14 cellular contexts compared by ENCODE assay signal in the genomic region with DNA sequence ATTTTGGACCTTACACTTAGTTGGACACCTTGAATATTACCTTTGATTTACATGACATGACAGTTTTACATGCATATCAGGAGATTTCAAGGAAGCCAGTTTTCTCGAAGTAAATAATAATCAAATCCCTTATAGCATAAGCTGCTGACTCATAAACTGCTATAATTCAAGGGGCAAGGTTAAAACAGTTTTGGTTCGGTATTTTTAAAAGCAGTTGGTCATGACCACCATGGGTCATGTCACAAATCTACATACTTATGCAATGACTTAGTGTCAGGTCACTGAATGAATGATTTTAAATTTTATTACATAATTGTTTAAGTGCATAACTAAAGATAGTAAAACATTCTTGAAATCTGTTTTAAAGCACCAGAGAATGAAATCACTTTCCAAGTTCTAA.
DNase-seq lines count a peak whose midpoint lies in the region; TF ChIP-seq lines count a peak whose summit lies in the region.
"Had no signal": no experiment of that assay in that cellular context is flagged by ENCODE, and none has a peak within 500 bp of the region (broad histone marks: within the 10 kb centered on the region; RNA-seq: fewer than 3 reads in every experiment).

No MANE protein-coding gene starts in this region.

- H3K27me3 ChIP-seq in mesenchymal stem cell (ENCODE audit: control insufficient read depth in 1 of 2, insufficient read depth in 1 of 2, low read length in 2 of 2): no peaks in the 10 kb centered on the region
- H3K27me3 ChIP-seq: cardiac muscle cell had no signal

- H3K27ac Mint-ChIP-seq in HFFc6: peak overlapping the region; percentile 74
- H3K27ac Mint-ChIP-seq in activated T-helper 2 cell treated with anti-CD3 and anti-CD28 coated beads, Interferon-gamma antibody, Interleukin-2, Interleukin-4, amounts not matched to agents 10 μg/mL and 5 μg/mL and 100 μg/mL, durations not matched to agents 14 hours and 24 hours and 36 hours: no peak overlapping the region
- H3K27ac Mint-ChIP-seq: activated naive CD4-positive, alpha-beta T cell treated with anti-CD3 and anti-CD28 coated beads for 36 hours; T-cell had no signal

- H3K27me3 Mint-ChIP-seq in HFFc6 (ENCODE audit: insufficient read depth): peaks cover 15% of the 10 kb centered on the region
- no peaks in the 10 kb centered on the region for H3K27me3 Mint-ChIP-seq in activated T-helper 2 cell treated with anti-CD3 and anti-CD28 coated beads, Interferon-gamma antibody, Interleukin-2, Interleukin-4, amounts not matched to agents 10 μg/mL and 5 μg/mL and 100 μg/mL, durations not matched to agents 14 hours and 24 hours and 36 hours (ENCODE audit: low read depth)
- H3K27me3 Mint-ChIP-seq: T-cell had no signal

- H3K4me1 Mint-ChIP-seq in HFFc6 (ENCODE audit: low read depth): peaks cover 51% of the 10 kb centered on the region
- no peaks in the 10 kb centered on the region for H3K4me1 Mint-ChIP-seq in activated T-helper 2 cell treated with anti-CD3 and anti-CD28 coated beads, Interferon-gamma antibody, Interleukin-2, Interleukin-4, amounts not matched to agents 10 μg/mL and 5 μg/mL and 100 μg/mL, durations not matched to agents 14 hours and 24 hours and 36 hours (ENCODE audit: low read depth)
- H3K4me1 Mint-ChIP-seq: T-cell had no signal

- no peak overlapping the region for H3K4ac ChIP-seq in mesenchymal stem cell (ENCODE audit: low read depth in 1 of 2, low read length in 2 of 2)

- TF ChIP-seq CTCF in HFFc6 (IDR thresholded peaks at IDR 0.05): no peak
- no peak for TF ChIP-seq CTCF in astrocyte of the spinal cord (IDR thresholded peaks at IDR 0.05; ENCODE audit: low read depth, low read length)

- no peaks in the 10 kb centered on the region for H3K4me1 ChIP-seq in mesenchymal stem cell (ENCODE audit: control insufficient read depth, insufficient read depth, low read depth, low read length)

- no peak overlapping the region for H3K18ac ChIP-seq in mesenchymal stem cell (ENCODE audit: low read depth in 1 of 2, low read length in 2 of 2)

- H3K9ac ChIP-seq in mesenchymal stem cell (ENCODE audit: low read length): no peak overlapping the region

- H3K27ac ChIP-seq in mesenchymal stem cell (ENCODE audit: low read length, poor library complexity, severe bottlenecking): no peak overlapping the region
- H3K27ac ChIP-seq: cardiac muscle cell, PC-9 had no signal

- H2BK15ac ChIP-seq in mesenchymal stem cell (ENCODE audit: low read depth, poor library complexity, severe bottlenecking): no peak overlapping the region

- H2AFZ ChIP-seq in mesenchymal stem cell (ENCODE audit: low read depth, low read length): no peak overlapping the region
- H2AFZ ChIP-seq: PC-9 had no signal

- peaks cover 9 to 89% of the 10 kb centered on the region in 2 experiments for H3K36me3 ChIP-seq in mesenchymal stem cell (ENCODE audit: control insufficient read depth in 1 of 2, insufficient read depth in 2 of 2, low read depth in 1 of 2, low read length in 2 of 2)

- in situ Hi-C loops in astrocyte of the spinal cord (cut with HindIII; ENCODE audit: low sequenced_read_pairs): no loop called here

- peak; percentile 38 for DNase-seq in A172 (ENCODE audit: low spot score)
- DNase-seq in HFFc6: peak; percentile 74
- DNase-seq in astrocyte of the spinal cord (ENCODE audit: low read depth, low spot score): peak; percentile 35
- peak; percentile 22 for DNase-seq in mesenchymal stem cell
- no peak for DNase-seq in stimulated activated CD4-positive, alpha-beta T cell treated with anti-CD3 and anti-CD28 coated beads, Interleukin-15, amount 100 ng/mL, for 24 hours
- DNase-seq in NCI-H2227 treated with DMSO at 0.1 percent for 48 hours (lab: John Stamatoyannopoulos, UW): no peak
- DNase-seq in activated T-helper 2 cell treated with anti-CD3 and anti-CD28 coated beads, Interferon-gamma antibody, Interleukin-2, Interleukin-4, amounts not matched to agents 10 μg/mL and 5 μg/mL and 100 μg/mL, durations not matched to agents 14 hours and 24 hours and 36 hours (ENCODE audit: low spot score): no peak
- DNase-seq in LoVo (ENCODE audit: low spot score): no peak
- DNase-seq: activated naive CD4-positive, alpha-beta T cell treated with anti-CD3 and anti-CD28 coated beads for 36 hours; effector CD8-positive, alpha-beta T cell; PC-9; stimulated activated CD8-positive, alpha-beta memory T cell treated with anti-CD3 and anti-CD28 coated beads, Interleukin-4, amount 100 ng/mL, for 48 hours; T-cell had no signal

- no peak overlapping the region for H2AK5ac ChIP-seq in mesenchymal stem cell (ENCODE audit: low read length, severe bottlenecking)

- H3K79me1 ChIP-seq in mesenchymal stem cell (replicated peaks; ENCODE audit: low read length, poor library complexity, severe bottlenecking): peaks cover 11% of the 10 kb centered on the region

- H3K4me2 ChIP-seq in mesenchymal stem cell (ENCODE audit: low read length, poor library complexity, severe bottlenecking): no peak overlapping the region
- H3K4me2 ChIP-seq: PC-9 had no signal

- H4K8ac ChIP-seq in mesenchymal stem cell (ENCODE audit: low read length): no peak overlapping the region

- intact Hi-C loops in activated T-helper 2 cell treated with anti-CD3 and anti-CD28 coated beads, Interferon-gamma antibody, Interleukin-2, Interleukin-4, amounts not matched to agents 10 μg/mL and 5 μg/mL and 100 μg/mL, durations not matched to agents 14 hours and 24 hours and 36 hours (cut with micrococcal nuclease): no loop called here

- H3K36me3 Mint-ChIP-seq in HFFc6 (ENCODE audit: low read depth): peaks cover 68% of the 10 kb centered on the region
- H3K36me3 Mint-ChIP-seq in activated T-helper 2 cell treated with anti-CD3 and anti-CD28 coated beads, Interferon-gamma antibody, Interleukin-2, Interleukin-4, amounts not matched to agents 10 μg/mL and 5 μg/mL and 100 μg/mL, durations not matched to agents 14 hours and 24 hours and 36 hours (ENCODE audit: low read depth): no peaks in the 10 kb centered on the region
- H3K36me3 Mint-ChIP-seq: T-cell had no signal

- H2BK120ac ChIP-seq in mesenchymal stem cell (ENCODE audit: low read depth, low read length): no peak overlapping the region

- no peak overlapping the region for H4K91ac ChIP-seq in mesenchymal stem cell (ENCODE audit: low read length)

- H2BK12ac ChIP-seq in mesenchymal stem cell (ENCODE audit: low read length in 2 of 2): no peak overlapping the region

- H3K4me3 Mint-ChIP-seq in HFFc6: peak overlapping the region; percentile 56
- no peak overlapping the region for H3K4me3 Mint-ChIP-seq in activated T-helper 2 cell treated with anti-CD3 and anti-CD28 coated beads, Interferon-gamma antibody, Interleukin-2, Interleukin-4, amounts not matched to agents 10 μg/mL and 5 μg/mL and 100 μg/mL, durations not matched to agents 14 hours and 24 hours and 36 hours (ENCODE audit: low read depth)
- H3K4me3 Mint-ChIP-seq: activated naive CD4-positive, alpha-beta T cell treated with anti-CD3 and anti-CD28 coated beads for 36 hours; T-cell had no signal

- no peaks in the 10 kb centered on the region for H3K9me3 Mint-ChIP-seq in HFFc6
- no peaks in the 10 kb centered on the region for H3K9me3 Mint-ChIP-seq in activated T-helper 2 cell treated with anti-CD3 and anti-CD28 coated beads, Interferon-gamma antibody, Interleukin-2, Interleukin-4, amounts not matched to agents 10 μg/mL and 5 μg/mL and 100 μg/mL, durations not matched to agents 14 hours and 24 hours and 36 hours
- H3K9me3 Mint-ChIP-seq: activated naive CD4-positive, alpha-beta T cell treated with anti-CD3 and anti-CD28 coated beads for 36 hours; T-cell had no signal

- no peak overlapping the region for H2BK5ac ChIP-seq in mesenchymal stem cell (ENCODE audit: low read depth, low read length, poor library complexity, severe bottlenecking)

- no CpG with 5 or more reads among the region's 2 CpGs for WGBS in mesenchymal stem cell

- H3K4me3 ChIP-seq in astrocyte of the spinal cord (ENCODE audit: low read depth, low read length) (no peak overlapping the region), mesenchymal stem cell (ENCODE audit: insufficient read depth in 1 of 2, low read depth in 1 of 2, low read length in 2 of 2) (no peak overlapping the region)
- H3K4me3 ChIP-seq: cardiac muscle cell, PC-9 had no signal

- no peak overlapping the region for H3K23ac ChIP-seq in mesenchymal stem cell (ENCODE audit: low read length in 2 of 2)

- no peak overlapping the region for H3K14ac ChIP-seq in mesenchymal stem cell (ENCODE audit: low read length in 2 of 2)

- H3K9me3 ChIP-seq in mesenchymal stem cell (ENCODE audit: control insufficient read depth, low read length): peaks cover 3% of the 10 kb centered on the region

Comparison
In these comparisons a context has a peak if more than half of its experiments do, and no peak if none do; other contexts are left out.
1. DNase-seq: peak in A172 (single experiment), HFFc6 (single experiment), astrocyte of the spinal cord (single experiment) and mesenchymal stem cell (single experiment); none in stimulated activated CD4-positive, alpha-beta T cell treated with anti-CD3 and anti-CD28 coated beads, Interleukin-15, amount 100 ng/mL, for 24 hours (single experiment), NCI-H2227 treated with DMSO at 0.1 percent for 48 hours (single experiment), activated T-helper 2 cell treated with anti-CD3 and anti-CD28 coated beads, Interferon-gamma antibody, Interleukin-2, Interleukin-4, amounts not matched to agents 10 μg/mL and 5 μg/mL and 100 μg/mL, durations not matched to agents 14 hours and 24 hours and 36 hours (single experiment) and LoVo (single experiment).